Comparison of ENCODE assay signal across 22 cellular contexts in genomic region chr6:168226095-168226781, GRCh38.
DNase-seq lines count a peak whose midpoint lies in the region; ATAC-seq, FAIRE-seq and TF ChIP-seq lines count a peak whose summit lies in the region.
"Had no signal": no experiment of that assay in that cellular context is flagged by ENCODE, and none has a peak within 500 bp of the region (broad histone marks: within the 10 kb centered on the region; RNA-seq: fewer than 3 reads in every experiment).

No MANE protein-coding gene starts in this region.

- no peaks in the 10 kb centered on the region for H3K36me3 ChIP-seq in esophagus muscularis mucosa
- no peaks in the 10 kb centered on the region for H3K36me3 ChIP-seq in keratinocyte (ENCODE audit: control insufficient read depth in 2 of 2, extremely low read depth in 1 of 2, insufficient read depth in 2 of 2, low read length in 2 of 2)
- H3K36me3 ChIP-seq: lower lobe of right lung, spleen, stomach had no signal

- no peaks in the 10 kb centered on the region for H4K20me1 ChIP-seq in keratinocyte (ENCODE audit: control insufficient read depth, extremely low read depth, insufficient read depth, low read length)

- H3K4me1 ChIP-seq in esophagus muscularis mucosa (peaks cover 0 to 23% (median 21%) of the 10 kb centered on the region in 4 donors), keratinocyte (ENCODE audit: control insufficient read depth, extremely low read depth, insufficient read depth, low read length) (peaks cover 13% of the 10 kb centered on the region)
- H3K4me1 ChIP-seq: parathyroid adenoma, spleen had no signal

- no peak for TF ChIP-seq EP300 in esophagus muscularis mucosa (IDR thresholded peaks at IDR 0.05)

- H3K4me3 ChIP-seq in esophagus muscularis mucosa, result no peak overlapping the region
- H3K4me3 ChIP-seq in keratinocyte (ENCODE audit: control insufficient read depth in 2 of 3, extremely low read depth in 1 of 3, insufficient read depth in 2 of 3, low read depth in 1 of 3, low read length in 3 of 3), result no peak overlapping the region
- H3K4me3 ChIP-seq: lower lobe of right lung, spleen, stomach had no signal

- peak overlapping the region; percentile 30 for H3K9ac ChIP-seq in keratinocyte (ENCODE audit: control insufficient read depth, extremely low read depth, insufficient read depth, low read length)
- H3K9ac ChIP-seq: parathyroid adenoma had no signal

- H3K4me2 ChIP-seq in keratinocyte (ENCODE audit: control insufficient read depth, extremely low read depth, insufficient read depth, low read depth, low read length), result peak overlapping the region; percentile 74

- H3K9me1 ChIP-seq in keratinocyte (ENCODE audit: control insufficient read depth, extremely low read depth, insufficient read depth, low read length), result no peaks in the 10 kb centered on the region

- dilution Hi-C loops in keratinocyte (cut with MboI; ENCODE audit: extremely low pct_ligation_motif_present, low sequenced_read_pairs), result no loop called here

- no peak for TF ChIP-seq POLR2A in esophagus muscularis mucosa (IDR thresholded peaks at IDR 0.05; ENCODE audit: low read depth)

- 30% methylated on average over 10 of the region's 10 CpGs for WGBS in esophagus muscularis mucosa

- H3K27me3 ChIP-seq in esophagus muscularis mucosa, result peaks cover 0 to 5% (median 0%) of the 10 kb centered on the region in 4 donors
- peaks cover 47% of the 10 kb centered on the region for H3K27me3 ChIP-seq in keratinocyte (ENCODE audit: control insufficient read depth, extremely low read depth, insufficient read depth, low read length)
- H3K27me3 ChIP-seq: stomach had no signal

- no peaks in the 10 kb centered on the region for H3K79me2 ChIP-seq in keratinocyte (ENCODE audit: control insufficient read depth, insufficient read depth, low read length)
- H3K79me2 ChIP-seq: parathyroid adenoma had no signal

- intact Hi-C loops in esophagus muscularis mucosa (cut with DNase I), result no loop called here

- H3K9me3 ChIP-seq in esophagus muscularis mucosa (no peaks in the 10 kb centered on the region), keratinocyte (ENCODE audit: control insufficient read depth, low read depth, low read length) (no peaks in the 10 kb centered on the region)
- H3K9me3 ChIP-seq: lower lobe of right lung, spleen, stomach had no signal

- peak overlapping the region; percentile 33 to 57 (median 49) for H3K27ac ChIP-seq in esophagus muscularis mucosa (replicated peaks in 1 of 4)
- H3K27ac ChIP-seq in keratinocyte (ENCODE audit: control insufficient read depth, insufficient read depth, low read length), result no peak overlapping the region
- H3K27ac ChIP-seq: C4-2B, lower lobe of right lung, parathyroid adenoma, RWPE1, spleen, stomach had no signal

- ATAC-seq in HG03139 (IDR thresholded peaks at IDR 0.05; ENCODE audit: unreplicated experiment) (no peak), GM21576 (IDR thresholded peaks at IDR 0.05; ENCODE audit: unreplicated experiment) (no peak)

- peak; percentile 83 for FAIRE-seq in keratinocyte (lab: Jason Lieb, UNC)

- no peak overlapping the region for H2AFZ ChIP-seq in keratinocyte (ENCODE audit: control insufficient read depth, low read length)
- H2AFZ ChIP-seq: parathyroid adenoma had no signal

- no peak for TF ChIP-seq CTCF in esophagus muscularis mucosa (IDR thresholded peaks at IDR 0.05)
- peak in 1 of 3 experiments; percentile 42 for TF ChIP-seq CTCF in keratinocyte (optimal IDR thresholded peaks at IDR 0.05 in 1 of 3, IDR thresholded peaks at IDR 0.05 in 1 of 3, conservative IDR thresholded peaks at IDR 0.05 in 1 of 3; ENCODE audit: extremely low read depth in 1 of 3, insufficient read depth in 2 of 3, low read length in 3 of 3)

- peak; percentile 45 for DNase-seq in Ammon's horn (ENCODE audit: low spot score)
- no peak for DNase-seq in esophagus muscularis mucosa (ENCODE audit: extremely low spot score)
- no peak for DNase-seq in keratinocyte (ENCODE audit: low read depth, low spot score)
- peak; percentile 62 for DNase-seq in pons (ENCODE audit: low spot score)
- no peak for DNase-seq in GM19240 (ENCODE audit: insufficient read length, low spot score)
- DNase-seq in SKM-1 treated with dmso at 0.1 percent for 144 hours (lab: John Stamatoyannopoulos, UW; ENCODE audit: unreplicated experiment), result no peak
- DNase-seq: activated CD4-positive, alpha-beta T cell treated with anti-CD3 and anti-CD28 coated beads for 1 hour; activated naive CD4-positive, alpha-beta T cell treated with anti-CD3 and anti-CD28 coated beads, Interleukin-2, amount 10 ng/mL, durations not matched to agents 7 days and 5 days; activated T-cell treated with anti-CD3 and anti-CD28 coated beads, Interleukin-2, amount 50 U/mL, for 72 hours; HFFc6; lower lobe of right lung; naive B cell; NCI-H1436 treated with DMSO at 0.1 percent for 48 hours; NCI-H524 treated with DMSO at 0.1 percent for 48 hours; spleen; stimulated activated CD4-positive, alpha-beta T cell treated with anti-CD3 and anti-CD28 coated beads, Interleukin-4, amount 100 ng/mL, for 4 hours; stomach had no signal

Comparison
In these comparisons a context has a peak if more than half of its experiments do, and no peak if none do; other contexts are left out.
1. DNase-seq: peak in Ammon's horn (single experiment) and pons (single experiment); none in esophagus muscularis mucosa (single experiment), keratinocyte (single experiment), GM19240 (single experiment) and SKM-1 treated with dmso at 0.1 percent for 144 hours (single experiment).